ENCODE assay signal across 14 cellular contexts in genomic region chr2:184444623-184445223, GRCh38.
DNase-seq lines count a peak whose midpoint lies in the region; ATAC-seq lines count a peak whose summit lies in the region.
"Had no signal": no experiment of that assay in that cellular context is flagged by ENCODE, and none has a peak within 500 bp of the region (broad histone marks: within the 10 kb centered on the region; RNA-seq: fewer than 3 reads in every experiment).

No MANE protein-coding gene starts in this region.

- in situ Hi-C loops in KBM-7 (cut with MboI; ENCODE audit: low pct_unique_long_range_greater_than_20kb, low sequenced_read_pairs) = no loop called here

- DNase-seq in NCI-H1417 treated with DMSO at 0.1 percent for 48 hours (lab: John Stamatoyannopoulos, UW) (no peak), KBM-7 (no peak), T-helper 9 cell (no peak), activated T-cell treated with anti-CD3 and anti-CD28 coated beads for 4 hours (no peak)
- DNase-seq: activated CD4-positive, alpha-beta T cell treated with anti-CD3 and anti-CD28 coated beads for 48 hours; aorta; cortex of kidney; left colon; NCI-H1092; psoas muscle had no signal

- ATAC-seq in GM18511 (IDR thresholded peaks at IDR 0.05; ENCODE audit: unreplicated experiment) (peak; percentile 42), GM19455 (IDR thresholded peaks at IDR 0.05; ENCODE audit: unreplicated experiment) (peak; percentile 50), HG02840 (IDR thresholded peaks at IDR 0.05; ENCODE audit: low FRiP score, unreplicated experiment) (peak; percentile 38), HG03565 (IDR thresholded peaks at IDR 0.05; ENCODE audit: unreplicated experiment) (peak; percentile 22)
- ATAC-seq: left colon, psoas muscle had no signal
